8 cellular contexts compared by ENCODE assay signal in genomic region chr1:154982897-154983648, GRCh38. TPM values are rescaled to one million over a fixed set of nuclear protein-coding genes. Genes with fewer than 3 reads are reported as not detected.
A peak's percentile ranks its signal among the peaks of the same experiment; 100 is the strongest.
DNase-seq lines count a peak whose midpoint lies in the region; ATAC-seq, FAIRE-seq and TF ChIP-seq lines count a peak whose summit lies in the region.

TSS of gene FLAD1 (plus strand) at chr1:154983344. CDS start at chr1:154983695, 351 bp downstream.

- H3K23ac ChIP-seq in H1 (ENCODE audit: insufficient read length), result no peak within 1 kb of the TSS

- TF ChIP-seq CTCF in H1 (IDR thresholded peaks at IDR 0.05; ENCODE audit: control extremely low read depth in 1 of 3, insufficient read depth in 1 of 3, low read depth in 1 of 3, low read length in 3 of 3), result no peak

- no peak within 1 kb of the TSS for H2AFZ ChIP-seq in H1 (ENCODE audit: low read length)

- no peaks in the 10 kb centered on the region for H3K27me3 ChIP-seq in H1 (replicated peaks in 1 of 4; ENCODE audit: control insufficient read depth in 3 of 4, extremely low read depth in 1 of 4, insufficient read depth in 3 of 4, low read length in 3 of 4)

- H4K91ac ChIP-seq in H1 (replicated peaks; ENCODE audit: insufficient read length, low read length), result peak within 1 kb of the TSS; percentile 58

- no peak within 1 kb of the TSS for H3K14ac ChIP-seq in H1 (ENCODE audit: insufficient read length)

- H3K23me2 ChIP-seq in H1 (ENCODE audit: low read depth, low read length), result peaks cover 5% of the 10 kb centered on the region

- H3K79me2 ChIP-seq in H1 (ENCODE audit: control insufficient read depth in 1 of 2, insufficient read depth in 2 of 2, low read length in 2 of 2), result peaks cover 4 to 58% of the 10 kb centered on the region in 2 experiments

- H4K8ac ChIP-seq in H1 (ENCODE audit: extremely low read depth, insufficient read depth, low read length), result peak within 1 kb of the TSS; percentile 82; the same call in 1 of the 2 replicates

- H3K9ac ChIP-seq in H1 (replicated peaks in 1 of 4; ENCODE audit: extremely low read depth in 1 of 4, low read depth in 3 of 4, low read length in 3 of 4), result peak within 1 kb of the TSS; percentile 78 to 97 (median 88)

- H3K4ac ChIP-seq in H1 (replicated peaks; ENCODE audit: insufficient read length, low read depth, low read length), result peak within 1 kb of the TSS; percentile 93

- H3K9me3 ChIP-seq in H1 (ENCODE audit: insufficient read depth in 2 of 2, low read depth in 1 of 2, low read length in 1 of 2), result no peaks in the 10 kb centered on the region

- H2BK20ac ChIP-seq in H1 (ENCODE audit: low read length), result no peak within 1 kb of the TSS

- POLR2A ChIA-PET in activated CD8-positive, alpha-beta memory T cell treated with anti-CD3 and anti-CD28 coated beads for 36 hours (lab: Charles Lee), result interaction anchor here (1.2 to 2.7 kb wide), 3 partner anchors 9 to 16 kb away, joined by 7 to 24 read pairs (median 11); partner anchors contain the start of genes CKS1B and LENEP
- POLR2A ChIA-PET in H1 (lab: Charles Lee; ENCODE audit: partially characterized antibody), result interaction anchor here (0.7 to 42.8 kb wide), 13 partner anchors 11 to 211 kb away, joined by 3 to 702 read pairs (median 6); partner anchors contain the start of genes CKS1B, EFNA4, LENEP and PBXIP1

- H4K5ac ChIP-seq in H1 (ENCODE audit: insufficient read length, low read depth, low read length), result peak within 1 kb of the TSS; percentile 7

- FAIRE-seq in HTR-8/SVneo (lab: Jason Lieb, UNC) (no peak), H1 (lab: Jason Lieb, UNC) (peak; percentile 86)

- H3K36me3 ChIP-seq in H1 (ENCODE audit: control insufficient read depth in 2 of 4, insufficient read depth in 4 of 4, low read length in 3 of 4), result peaks cover 14 to 37% (median 26%) of the 10 kb centered on the region in 4 experiments

- H2BK5ac ChIP-seq in H1 (ENCODE audit: low read depth, low read length), result peak within 1 kb of the TSS; percentile 86

- H3K18ac ChIP-seq in H1 (ENCODE audit: extremely low read depth, low read length), result peak within 1 kb of the TSS; percentile 34

- no peak for TF ChIP-seq EP300 in H1 (IDR thresholded peaks at IDR 0.05; ENCODE audit: borderline replicate concordance in 1 of 2, low read depth in 2 of 2, low read length in 2 of 2)

- no peak within 1 kb of the TSS; the same call in 1 of the 2 replicates for H2BK15ac ChIP-seq in H1 (ENCODE audit: low read length)

- CTCF ChIA-PET in activated CD8-positive, alpha-beta memory T cell treated with anti-CD3 and anti-CD28 coated beads for 36 hours (lab: Charles Lee), result interaction anchor here (0.5 to 2.8 kb wide), 11 partner anchors 9 to 357 kb away, joined by 3 to 12 read pairs (median 4); partner anchors contain the start of gene ADAM15
- CTCF ChIA-PET in H1 (lab: Charles Lee; ENCODE audit: partially characterized antibody), result interaction anchor here (0.6 to 20.6 kb wide), 19 partner anchors 9 to 772 kb away, joined by 3 to 334 read pairs (median 4); partner anchors contain the start of genes LENEP, PBXIP1 and SHC1

- peaks cover 3% of the 10 kb centered on the region; the same call in 1 of the 2 replicates for H3K79me1 ChIP-seq in H1 (ENCODE audit: low read depth, low read length)

- peak within 1 kb of the TSS; percentile 88 for H3K27ac ChIP-seq in H1 (ENCODE audit: low read depth, low read length)

- peak within 1 kb of the TSS; percentile 86 to 93 for H3K4me2 ChIP-seq in H1 (ENCODE audit: insufficient read depth in 1 of 2, low read depth in 2 of 2, low read length in 2 of 2)

- H3K4me1 ChIP-seq in H1 (replicated peaks in 1 of 4; ENCODE audit: control insufficient read depth in 3 of 4, insufficient read depth in 4 of 4, low read length in 3 of 4), result peaks cover 0 to 6% (median 2%) of the 10 kb centered on the region in 4 experiments; a peak in 3 of 7 replicates

- peak within 1 kb of the TSS; percentile 44 for H2AK5ac ChIP-seq in H1 (ENCODE audit: low read depth, low read length)

- DNase-seq in COR-L47 (lab: John Stamatoyannopoulos, UW), result peak; percentile 99
- DNase-seq in HTR-8/SVneo (ENCODE audit: insufficient read length, low spot score), result peak; percentile 97
- peak; percentile 100 for DNase-seq in NOMO-1 treated with DMSO at 0.1 percent for 48 hours (lab: John Stamatoyannopoulos, UW; ENCODE audit: unreplicated experiment)
- peak; percentile 93 to 98 for DNase-seq in H1 (ENCODE audit: low read depth in 1 of 2, low spot score in 2 of 2)
- peak; percentile 99 for DNase-seq in medulla oblongata (ENCODE audit: extremely low spot score)
- peak; percentile 93 to 95 (median 94) for DNase-seq in stimulated activated CD4-positive, alpha-beta T cell treated with anti-CD3 and anti-CD28 coated beads, TNF-alpha, amount 100 ng/mL, for 48 hours (ENCODE audit: low read depth in 3 of 3)

- peaks cover 6 to 8% of the 10 kb centered on the region in 2 experiments for H4K20me1 ChIP-seq in H1 (replicated peaks in 1 of 2; ENCODE audit: control insufficient read depth in 1 of 2, insufficient read depth in 2 of 2, low read length in 2 of 2)

- peak within 1 kb of the TSS; percentile 87 to 99 (median 96) for H3K4me3 ChIP-seq in H1 (ENCODE audit: extremely low read depth in 1 of 4, insufficient read depth in 2 of 4, low read depth in 3 of 4, low read length in 4 of 4)

- H3K56ac ChIP-seq in H1 (replicated peaks; ENCODE audit: insufficient read length, low read depth, low read length), result peak within 1 kb of the TSS; percentile 43

- 1% methylated on average over 26 of the region's 26 CpGs; no CpG with 5 or more reads in 1 of the 2 experiments for WGBS in H1 (ENCODE audit: extremely low coverage in 1 of 2, insufficient coverage in 1 of 2, insufficient read length in 1 of 2, insufficient replicate concordance in 2 of 2, low coverage in 1 of 2, low lambda C conversion rate in 2 of 2, missing lambda C conversion rate in 1 of 2), 2 experiments

- peak within 1 kb of the TSS; percentile 51 for H2BK12ac ChIP-seq in H1 (ENCODE audit: low read depth, low read length)

- TF ChIP-seq RAD21 in H1 (IDR thresholded peaks at IDR 0.05 in 1 of 2, conservative IDR thresholded peaks at IDR 0.05 in 1 of 2; ENCODE audit: low read depth in 2 of 2, low read length in 2 of 2), result no peak

- ATAC-seq in GM21381 (IDR thresholded peaks at IDR 0.05; ENCODE audit: unreplicated experiment), result peak; percentile 99

- TF ChIP-seq POLR2A in H1 (IDR thresholded peaks at IDR 0.05; ENCODE audit: control extremely low read depth in 1 of 2, low read depth in 2 of 2, low read length in 2 of 2), result peak; percentile 74 to 78; a peak in 2 of 3 replicates

- H2BK120ac ChIP-seq in H1 (replicated peaks; ENCODE audit: low read depth, low read length), result peak within 1 kb of the TSS; percentile 4

TF ChIP-seq in H1, 55 proteins besides CTCF, POLR2A, EP300 and RAD21 (continues in another document):
- TF ChIP-seq SP1 (IDR thresholded peaks at IDR 0.05; ENCODE audit: low read depth, low read length) (peak; percentile 100), SAP30 (IDR thresholded peaks at IDR 0.05; ENCODE audit: insufficient read depth, insufficient replicate concordance, low read length) (peak; percentile 81), RXRA (IDR thresholded peaks at IDR 0.05; ENCODE audit: insufficient read depth, low read depth, low read length) (no peak), POLR2AphosphoS5 (IDR thresholded peaks at IDR 0.05; ENCODE audit: low read depth, low read length) (peak; percentile 53; the same call in 1 of the 2 replicates), TCF12 (IDR thresholded peaks at IDR 0.05; ENCODE audit: low read depth, low read length) (peak; percentile 85; the same call in 1 of the 2 replicates), CREB1 (IDR thresholded peaks at IDR 0.05) (peak; percentile 15; the same call in 1 of the 2 replicates), SIN3A (conservative IDR thresholded peaks at IDR 0.05 in 1 of 2, IDR thresholded peaks at IDR 0.05 in 1 of 2; ENCODE audit: low read depth in 1 of 2, low read length in 2 of 2) (peak; percentile 24 to 89; a peak in 1 of 4 replicates), CHD1 (IDR thresholded peaks at IDR 0.05; ENCODE audit: low read depth, low read length) (no peak), PHF8 (conservative IDR thresholded peaks at IDR 0.05; ENCODE audit: low read depth, low read length) (peak; percentile 66), CBX8 (IDR thresholded peaks at IDR 0.05; ENCODE audit: borderline replicate concordance, low read depth, low read length) (no peak), JUN (IDR thresholded peaks at IDR 0.05; ENCODE audit: low read depth, low read length) (no peak)
- TF ChIP-seq, protein P1, sequence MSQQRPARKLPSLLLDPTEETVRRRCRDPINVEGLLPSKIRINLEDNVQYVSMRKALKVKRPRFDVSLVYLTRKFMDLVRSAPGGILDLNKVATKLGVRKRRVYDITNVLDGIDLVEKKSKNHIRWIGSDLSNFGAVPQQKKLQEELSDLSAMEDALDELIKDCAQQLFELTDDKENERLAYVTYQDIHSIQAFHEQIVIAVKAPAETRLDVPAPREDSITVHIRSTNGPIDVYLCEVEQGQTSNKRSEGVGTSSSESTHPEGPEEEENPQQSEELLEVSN (IDR thresholded peaks at IDR 0.05), result peak; percentile 95

RNA-seq across cellular contexts. Expression of gene FLAD1, which starts in this region (rescaled TPM):
- 10 to 100 TPM; 62.8 to 63.2 TPM for total RNA-seq in activated CD8-positive, alpha-beta memory T cell treated with anti-CD3 and anti-CD28 coated beads for 36 hours
- 97.4 and 104 TPM in 2 replicates for total RNA-seq in H1 (2021; fragmentation: NEBNext Ultra II Directional; extraction: Animal tissue kit (Norgen Biotek cat#: 25700))
- 143 and 189 TPM in 2 replicates for polyA plus RNA-seq in H1 (2011; rRNA removed)
- 152 TPM for polyA plus RNA-seq in H1 (2011; cell fraction: cytosol; rRNA removed)
- 250 TPM for polyA plus RNA-seq in H1 (2011; cell fraction: nucleus; rRNA removed)
- polyA plus RNA-seq in H1 (2012, experiment 1 of 2), result 116 to 134 TPM (median 122 TPM) in 4 replicates
- 127 TPM for polyA plus RNA-seq in H1 (2012, experiment 2 of 2)
- polyA plus RNA-seq in H1 (2013, experiment 1 of 2), result 95.1 TPM
- 95.5 TPM for polyA plus RNA-seq in H1 (2013, experiment 2 of 2)
- 149 and 177 TPM in 2 replicates for polyA minus RNA-seq in H1 (2011; rRNA and poly(A)+ RNA removed)
- polyA minus RNA-seq in H1 (2011; cell fraction: cytosol; rRNA and poly(A)+ RNA removed), result 69.5 TPM
- 81.1 TPM for polyA minus RNA-seq in H1 (2011; cell fraction: nucleus; rRNA and poly(A)+ RNA removed)

Comparison
In these comparisons a context has a peak if more than half of its experiments do, and no peak if none do; other contexts are left out.
1. Peak in every context shown above with its lines: DNase-seq, ATAC-seq, H3K4me3 ChIP-seq and H3K27ac ChIP-seq.